10 cellular contexts compared by ENCODE assay signal in genomic region chr13:98664047-98664446, GRCh38.
DNase-seq lines count a peak whose midpoint lies in the region; ATAC-seq, FAIRE-seq and TF ChIP-seq lines count a peak whose summit lies in the region.
"Had no signal": no experiment of that assay in that cellular context is flagged by ENCODE, and none has a peak within 500 bp of the region (broad histone marks: within the 10 kb centered on the region; RNA-seq: fewer than 3 reads in every experiment).

No MANE protein-coding gene starts in this region.

- H3K4me3 ChIP-seq in bronchial epithelial cell (ENCODE audit: low read depth, low read length): no peak overlapping the region
- no peak overlapping the region for H3K4me3 ChIP-seq in testis

- H3K36me3 ChIP-seq in bronchial epithelial cell (ENCODE audit: control insufficient read depth, insufficient read depth, low read length) (no peaks in the 10 kb centered on the region), testis (ENCODE audit: low read depth, missing control alignments) (no peaks in the 10 kb centered on the region)

- ATAC-seq in GM18868 (IDR thresholded peaks at IDR 0.05; ENCODE audit: unreplicated experiment) (peak; percentile 58), HG02840 (IDR thresholded peaks at IDR 0.05; ENCODE audit: low FRiP score, unreplicated experiment) (no peak)

- H3K9me3 ChIP-seq in testis: no peaks in the 10 kb centered on the region

- H3K27me3 ChIP-seq in bronchial epithelial cell (ENCODE audit: control insufficient read depth, insufficient read depth, low read length) (no peaks in the 10 kb centered on the region), testis (no peaks in the 10 kb centered on the region)

- peak; percentile 91 for FAIRE-seq in bronchial epithelial cell (lab: Jason Lieb, UNC)
- FAIRE-seq: kidney, TTC549 had no signal

- no peaks in the 10 kb centered on the region for H3K4me1 ChIP-seq in testis

- intact Hi-C loops in testis (cut with DNase I; ENCODE audit: low total_unique reads): no loop called here

- no peak overlapping the region for H3K27ac ChIP-seq in testis

- TF ChIP-seq CTCF in bronchial epithelial cell (IDR thresholded peaks at IDR 0.05; ENCODE audit: insufficient read depth, low read length, severe bottlenecking): no peak
- no peak for TF ChIP-seq CTCF in testis (IDR thresholded peaks at IDR 0.05)

- peak; percentile 54 to 58 for DNase-seq in activated CD4-positive, alpha-beta T cell treated with anti-CD3 and anti-CD28 coated beads for 24 hours (ENCODE audit: low read depth in 2 of 2)
- DNase-seq in bronchial epithelial cell (ENCODE audit: low read depth) (peak; percentile 89), testis (no peak), NCI-H526 (lab: John Stamatoyannopoulos, UW) (no peak), NCI-H2171 (lab: John Stamatoyannopoulos, UW) (no peak)
- peak; percentile 51 for DNase-seq in stimulated activated CD4-positive, alpha-beta T cell treated with anti-CD3 and anti-CD28 coated beads, Interleukin-2, amount 100 ng/mL, for 4 hours (ENCODE audit: low read depth)
- DNase-seq: kidney had no signal

- no peak for TF ChIP-seq POLR2A in testis (IDR thresholded peaks at IDR 0.05)

- WGBS in testis, 2 donors: 80 to 85% methylated on average over 11 of the region's 11 CpGs

Comparison
In these comparisons a context has a peak if more than half of its experiments do, and no peak if none do; other contexts are left out.
1. DNase-seq: peak in activated CD4-positive, alpha-beta T cell treated with anti-CD3 and anti-CD28 coated beads for 24 hours (2 of 2), bronchial epithelial cell (single experiment) and stimulated activated CD4-positive, alpha-beta T cell treated with anti-CD3 and anti-CD28 coated beads, Interleukin-2, amount 100 ng/mL, for 4 hours (single experiment); none in testis (single experiment), NCI-H526 (0 of 2) and NCI-H2171 (single experiment).